1 cellular context compared by ENCODE assay signal in genomic region chr2:173651891-173652290, GRCh38.
TF ChIP-seq lines count a peak whose summit lies in the region.

No MANE protein-coding gene starts in this region.

TF ChIP-seq in IMR-90, 13 proteins besides CTCF, POLR2A, EP300 and RAD21:
- TF ChIP-seq NFE2L2 (IDR thresholded peaks at IDR 0.05; ENCODE audit: low read depth, low read length), result no peak
- no peak for TF ChIP-seq RFX5 (IDR thresholded peaks at IDR 0.05; ENCODE audit: low read depth, low read length)
- no peak for TF ChIP-seq USF2 (IDR thresholded peaks at IDR 0.05; ENCODE audit: low read depth, low read length)
- no peak for TF ChIP-seq FOS (IDR thresholded peaks at IDR 0.05; ENCODE audit: low read depth, low read length)
- TF ChIP-seq SMC3 (IDR thresholded peaks at IDR 0.05; ENCODE audit: low read depth, low read length), result no peak
- no peak for TF ChIP-seq RCOR1 (IDR thresholded peaks at IDR 0.05; ENCODE audit: insufficient replicate concordance, low read length)
- TF ChIP-seq MAZ (IDR thresholded peaks at IDR 0.05; ENCODE audit: borderline replicate concordance, low read depth, low read length), result no peak
- TF ChIP-seq MXI1 (IDR thresholded peaks at IDR 0.05; ENCODE audit: borderline replicate concordance, low read depth, low read length), result no peak
- TF ChIP-seq CHD1 (IDR thresholded peaks at IDR 0.05; ENCODE audit: low read depth, low read length), result no peak
- no peak for TF ChIP-seq CEBPB (IDR thresholded peaks at IDR 0.05; ENCODE audit: low read depth, low read length)
- no peak for TF ChIP-seq MAFK (IDR thresholded peaks at IDR 0.05; ENCODE audit: low read depth, low read length)
- no peak for TF ChIP-seq BHLHE40 (IDR thresholded peaks at IDR 0.05; ENCODE audit: low read depth, low read length)
- TF ChIP-seq, protein P1, sequence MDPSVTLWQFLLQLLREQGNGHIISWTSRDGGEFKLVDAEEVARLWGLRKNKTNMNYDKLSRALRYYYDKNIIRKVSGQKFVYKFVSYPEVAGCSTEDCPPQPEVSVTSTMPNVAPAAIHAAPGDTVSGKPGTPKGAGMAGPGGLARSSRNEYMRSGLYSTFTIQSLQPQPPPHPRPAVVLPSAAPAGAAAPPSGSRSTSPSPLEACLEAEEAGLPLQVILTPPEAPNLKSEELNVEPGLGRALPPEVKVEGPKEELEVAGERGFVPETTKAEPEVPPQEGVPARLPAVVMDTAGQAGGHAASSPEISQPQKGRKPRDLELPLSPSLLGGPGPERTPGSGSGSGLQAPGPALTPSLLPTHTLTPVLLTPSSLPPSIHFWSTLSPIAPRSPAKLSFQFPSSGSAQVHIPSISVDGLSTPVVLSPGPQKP (IDR thresholded peaks at IDR 0.05; ENCODE audit: borderline replicate concordance, low read depth, low read length), result no peak
